8 cellular contexts compared by ENCODE assay signal in the genomic region with DNA sequence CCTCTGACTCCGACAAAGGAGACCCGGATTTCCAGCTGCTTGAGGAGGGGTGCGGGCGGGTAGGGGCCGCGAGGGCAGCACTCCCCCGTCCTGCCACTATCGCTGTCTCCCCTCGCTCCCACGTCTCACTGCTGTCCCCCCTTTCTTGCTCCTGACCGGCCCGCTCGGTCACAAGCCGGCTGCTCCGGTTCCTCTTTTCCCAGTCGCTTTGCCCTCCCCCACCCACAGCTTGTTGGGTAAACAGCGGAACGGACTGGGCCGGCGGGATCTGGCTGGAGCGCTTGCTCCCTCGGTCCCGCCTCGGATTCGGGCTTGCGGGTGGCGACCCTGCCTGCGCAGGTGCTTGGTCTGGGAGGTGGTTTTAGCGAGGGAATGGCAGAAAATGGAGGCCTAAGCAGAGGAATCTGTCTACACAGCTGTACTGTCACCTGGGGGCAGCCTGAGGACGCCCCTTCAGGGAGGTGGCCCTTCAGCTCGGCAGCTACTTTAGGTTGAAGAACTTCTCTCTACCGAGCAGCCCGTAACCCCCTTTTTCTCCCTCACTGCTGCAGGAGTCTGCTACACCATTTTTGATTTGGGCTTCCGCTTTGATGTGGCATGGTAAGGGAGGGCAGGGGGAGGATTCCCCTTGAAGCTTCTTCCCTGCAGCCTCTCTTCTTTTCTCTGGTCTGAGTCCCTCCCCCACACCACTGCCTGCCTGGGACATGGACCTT. TPM values are rescaled to one million over a fixed set of nuclear protein-coding genes. Genes with fewer than 3 reads are reported as not detected.
DNase-seq lines count a peak whose midpoint lies in the region; ATAC-seq and TF ChIP-seq lines count a peak whose summit lies in the region.

No MANE protein-coding gene starts in this region.

- H3K9me3 ChIP-seq in Panc1 (ENCODE audit: control insufficient read depth, insufficient read depth, low read depth, low read length) (no peaks in the 10 kb centered on the region), iPS-18c (ENCODE audit: control insufficient read depth, insufficient read depth, low read length) (peaks cover 3% of the 10 kb centered on the region), skeletal muscle tissue (ENCODE audit: control insufficient read depth in 3 of 3, low read length in 3 of 3) (no peaks in the 10 kb centered on the region)

- H3K27ac ChIP-seq in Panc1 (ENCODE audit: low read length), result peak overlapping the region; percentile 89
- peak overlapping the region; percentile 74 for H3K27ac ChIP-seq in brain microvascular endothelial cell
- peak overlapping the region; percentile 96 for H3K27ac ChIP-seq in skeletal muscle tissue (ENCODE audit: low read depth, low read length)

- H3K4me3 ChIP-seq in BJ (ENCODE audit: low read depth, low read length), result peak overlapping the region; percentile 93
- H3K4me3 ChIP-seq in Panc1 (ENCODE audit: low read depth in 2 of 2, low read length in 2 of 2), result peak overlapping the region; percentile 80 to 85
- peak overlapping the region; percentile 87 for H3K4me3 ChIP-seq in brain microvascular endothelial cell (ENCODE audit: low read depth, low read length)
- H3K4me3 ChIP-seq in iPS-18c (ENCODE audit: insufficient read depth, low read depth, low read length), result peak overlapping the region; percentile 94
- H3K4me3 ChIP-seq in skeletal muscle tissue (ENCODE audit: low read length in 3 of 3), result peak overlapping the region; percentile 88 to 94 (median 90)

- H3K36me3 ChIP-seq in BJ (ENCODE audit: control insufficient read depth, insufficient read depth, low read length) (peaks cover 11% of the 10 kb centered on the region), Panc1 (ENCODE audit: control insufficient read depth, insufficient read depth, low read length) (peaks cover 9% of the 10 kb centered on the region; the same call in 1 of the 2 replicates), brain microvascular endothelial cell (replicated peaks) (peaks cover 23% of the 10 kb centered on the region), skeletal muscle tissue (ENCODE audit: control insufficient read depth in 3 of 3, insufficient read depth in 3 of 3, low read length in 3 of 3) (peaks cover 25 to 43% (median 32%) of the 10 kb centered on the region in 3 donors)

- in situ Hi-C loops in Panc1 (cut with HindIII; ENCODE audit: low pct_unique_long_range_greater_than_20kb, low sequenced_read_pairs), result no loop called here
- in situ Hi-C loops in brain microvascular endothelial cell (cut with HindIII; ENCODE audit: low pct_ligation_motif_present, low sequenced_read_pairs), result no loop called here

- CTCF ChIA-PET in BJ (lab: Yijun Ruan, JAX) (interaction anchor here (0.9 to 2.0 kb wide), 5 partner anchors 11 to 61 kb away, joined by 3 to 9 read pairs (median 7); no protein-coding TSS in a partner anchor), Panc1 (lab: Charles Lee) (interaction anchor here (0.5 to 0.6 kb wide), 2 partner anchors 20 to 1615 kb away, joined by 4 to 10 read pairs; no protein-coding TSS in a partner anchor)

- BruUV-seq in Panc1 (replicated peaks; lab: Mats Ljungman, UMichigan), result TSS peak; percentile 45

- ATAC-seq in GM21360 (IDR thresholded peaks at IDR 0.05; ENCODE audit: unreplicated experiment) (peak; percentile 4), Panc1 (no peak), HG02870 (IDR thresholded peaks at IDR 0.05; ENCODE audit: unreplicated experiment) (no peak), GM21737 (IDR thresholded peaks at IDR 0.05; ENCODE audit: unreplicated experiment) (no peak)

- H3K4me1 ChIP-seq in Panc1 (ENCODE audit: control insufficient read depth, insufficient read depth, low read length) (peaks cover 49% of the 10 kb centered on the region), skeletal muscle tissue (ENCODE audit: control insufficient read depth in 3 of 3, insufficient read depth in 3 of 3, low read length in 3 of 3) (peaks cover 68 to 86% (median 82%) of the 10 kb centered on the region in 3 donors)

- DNase-seq in BJ (ENCODE audit: low read depth), result no peak
- DNase-seq in Panc1 (ENCODE audit: low read depth, low spot score), result no peak
- no peak for DNase-seq in brain microvascular endothelial cell

- intact Hi-C loops in Panc1 (cut with micrococcal nuclease; ENCODE audit: unreplicated experiment), result no loop called here

- POLR2A ChIA-PET in BJ (lab: Charles Lee) (interaction anchor here (0.5 to 1.4 kb wide), 2 partner anchors 17 to 325 kb away, joined by 3 read pairs; a partner anchor contains a TSS), Panc1 (lab: Charles Lee) (interaction anchor here (0.6 to 0.7 kb wide), 2 partner anchors 210 to 267 kb away, joined by 3 to 9 read pairs; no protein-coding TSS in a partner anchor)

- TF ChIP-seq CTCF in BJ (IDR thresholded peaks at IDR 0.05; ENCODE audit: insufficient read depth, low read depth, low read length) (no peak), Panc1 (IDR thresholded peaks at IDR 0.05) (no peak), brain microvascular endothelial cell (IDR thresholded peaks at IDR 0.05; ENCODE audit: low read depth, low read length, missing control alignments) (no peak)

- H3K27me3 ChIP-seq in BJ (ENCODE audit: control insufficient read depth, insufficient read depth, low read length) (no peaks in the 10 kb centered on the region), Panc1 (ENCODE audit: control insufficient read depth, insufficient read depth, low read length) (no peaks in the 10 kb centered on the region), brain microvascular endothelial cell (replicated peaks) (no peaks in the 10 kb centered on the region), skeletal muscle tissue (ENCODE audit: control insufficient read depth in 3 of 3, insufficient read depth in 3 of 3, low read length in 3 of 3) (no peaks in the 10 kb centered on the region)

- H3K9ac ChIP-seq in skeletal muscle tissue (ENCODE audit: low read depth in 1 of 3, low read length in 3 of 3), result peak overlapping the region; percentile 90 to 95 (median 94)

RNA-seq across cellular contexts. Expression of a gene that starts 0.6 kb away (rescaled TPM):
- polyA plus RNA-seq in BJ (2011; rRNA removed), result 135 and 186 TPM in 2 replicates
- polyA minus RNA-seq in BJ (2011; rRNA and poly(A)+ RNA removed), result 53.8 and 80.8 TPM in 2 replicates
- 134 TPM for total RNA-seq in Panc1 (2021; ENCODE audit: unreplicated experiment)
- 119 TPM for polyA plus RNA-seq in Panc1 (2012; ENCODE audit: insufficient read length)
- 73.1 TPM for total RNA-seq in skeletal muscle tissue

RNA-seq across cellular contexts. Expression of a gene that starts 3.6 kb away (rescaled TPM):
- 60.2 and 82.2 TPM in 2 replicates for polyA plus RNA-seq in BJ (2011; rRNA removed)
- 53.3 and 71.8 TPM in 2 replicates for polyA minus RNA-seq in BJ (2011; rRNA and poly(A)+ RNA removed)
- total RNA-seq in Panc1 (2021; ENCODE audit: unreplicated experiment), result 90.1 TPM
- polyA plus RNA-seq in Panc1 (2012; ENCODE audit: insufficient read length), result 109 TPM
- total RNA-seq in skeletal muscle tissue, result 29.7 TPM

RNA-seq across cellular contexts. Expression of a gene that starts 5.6 kb away (rescaled TPM):
- 20.9 and 35.3 TPM in 2 replicates for polyA plus RNA-seq in BJ (2011; rRNA removed)
- polyA minus RNA-seq in BJ (2011; rRNA and poly(A)+ RNA removed), result 23.8 and 42.8 TPM in 2 replicates
- 76.0 TPM for total RNA-seq in Panc1 (2021; ENCODE audit: unreplicated experiment)
- polyA plus RNA-seq in Panc1 (2012; ENCODE audit: insufficient read length), result 63.3 TPM
- 9.9 TPM for total RNA-seq in skeletal muscle tissue

RNA-seq across cellular contexts. Expression of a gene that starts 16.0 kb away (rescaled TPM):
- 0.98 and 2.0 TPM in 2 replicates for polyA plus RNA-seq in BJ (2011; rRNA removed)
- polyA minus RNA-seq in BJ (2011; rRNA and poly(A)+ RNA removed), result 0.66 and 0.77 TPM in 2 replicates
- total RNA-seq in Panc1 (2021; ENCODE audit: unreplicated experiment) (24.4 TPM), skeletal muscle tissue (under 0.01 TPM)
- polyA plus RNA-seq in Panc1 (2012; ENCODE audit: insufficient read length), result 27.3 TPM

RNA-seq across cellular contexts. Expression of a gene that starts 28.7 kb away (rescaled TPM):
- polyA plus RNA-seq in BJ (2011; rRNA removed), result 13.4 and 24.8 TPM in 2 replicates
- 31.0 and 37.8 TPM in 2 replicates for polyA minus RNA-seq in BJ (2011; rRNA and poly(A)+ RNA removed)
- total RNA-seq in Panc1 (2021; ENCODE audit: unreplicated experiment) (40.0 TPM), skeletal muscle tissue (11.0 TPM)
- polyA plus RNA-seq in Panc1 (2012; ENCODE audit: insufficient read length), result 25.0 TPM
